8 cellular contexts compared by ENCODE assay signal in the genomic region with DNA sequence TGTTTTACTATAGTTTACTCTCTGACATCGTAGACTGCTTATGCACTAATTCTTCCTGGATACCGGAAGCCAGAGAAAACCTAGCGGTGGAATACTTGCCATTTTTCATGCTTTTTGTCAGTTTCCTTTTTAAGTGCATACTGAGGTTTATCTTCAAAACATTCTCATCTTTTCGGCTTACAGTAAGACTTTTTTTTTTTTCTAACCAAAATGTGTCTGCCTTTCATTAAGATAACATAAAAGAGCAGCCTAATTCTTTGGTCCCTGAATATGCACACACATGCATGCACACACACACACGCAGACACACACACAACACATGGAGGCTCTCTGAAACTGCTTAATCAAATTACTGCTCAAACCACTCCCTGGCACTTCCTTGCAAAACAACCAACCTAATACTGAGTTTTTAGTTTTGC. TPM values are rescaled to one million over a fixed set of nuclear protein-coding genes. Genes with fewer than 3 reads are reported as not detected.
DNase-seq lines count a peak whose midpoint lies in the region; ATAC-seq and TF ChIP-seq lines count a peak whose summit lies in the region.

No MANE protein-coding gene starts in this region.

- H3K4me2 ChIP-seq in OCI-LY1 (ENCODE audit: low read length) (peak overlapping the region; percentile 90), osteoblast (ENCODE audit: insufficient read depth, low read length) (peak overlapping the region; percentile 88)

- H3K79me2 ChIP-seq in OCI-LY1 (ENCODE audit: insufficient read depth, low read length) (peaks cover 24% of the 10 kb centered on the region), osteoblast (ENCODE audit: insufficient read depth, low read length) (peaks cover 58% of the 10 kb centered on the region)

- peaks cover 25% of the 10 kb centered on the region for H3K4me1 ChIP-seq in OCI-LY1 (ENCODE audit: insufficient read depth, low read length, severe bottlenecking)
- peaks cover 7% of the 10 kb centered on the region for H3K4me1 ChIP-seq in endocrine pancreas (ENCODE audit: control insufficient read depth, insufficient read depth, low read length)
- peaks cover 18% of the 10 kb centered on the region for H3K4me1 ChIP-seq in osteoblast (ENCODE audit: insufficient read depth, low read length)

- no peak for TF ChIP-seq CTCF in GM12864 (IDR thresholded peaks at IDR 0.05; ENCODE audit: low read depth, low read length, missing control alignments)
- no peak for TF ChIP-seq CTCF in OCI-LY1 (IDR thresholded peaks at IDR 0.05; ENCODE audit: low read length)
- TF ChIP-seq CTCF in osteoblast (IDR thresholded peaks at IDR 0.05; ENCODE audit: extremely low read depth, low read depth, low read length) = peak; percentile 20

- H3K4me3 ChIP-seq in GM12864 (ENCODE audit: low read depth, low read length) (peak overlapping the region; percentile 59), OCI-LY1 (ENCODE audit: low read depth, low read length, poor library complexity, severe bottlenecking) (peak overlapping the region; percentile 79), endocrine pancreas (ENCODE audit: control insufficient read depth, insufficient read depth, low read length) (peak overlapping the region; percentile 99), osteoblast (ENCODE audit: insufficient read depth, low read length) (peak overlapping the region; percentile 78)

- H3K9ac ChIP-seq in OCI-LY1 (ENCODE audit: low read length) = peak overlapping the region; percentile 75
- H3K9ac ChIP-seq in endocrine pancreas (ENCODE audit: control insufficient read depth, insufficient read depth, low read length) = no peak overlapping the region

- H3K36me3 ChIP-seq in OCI-LY1 (ENCODE audit: insufficient read depth, low read length) (no peaks in the 10 kb centered on the region), endocrine pancreas (ENCODE audit: control insufficient read depth, insufficient read depth, low read length) (no peaks in the 10 kb centered on the region), osteoblast (ENCODE audit: insufficient read depth, low read length) (no peaks in the 10 kb centered on the region)

- H3K27ac ChIP-seq in OCI-LY1 (ENCODE audit: low read depth, low read length, poor library complexity, severe bottlenecking) (no peak overlapping the region), osteoblast (ENCODE audit: low read depth, low read length) (peak overlapping the region; percentile 32)

- no peak for ATAC-seq in HG03354 (IDR thresholded peaks at IDR 0.05; ENCODE audit: poor library complexity, severe bottlenecking, unreplicated experiment)
- ATAC-seq in GM21576 (IDR thresholded peaks at IDR 0.05; ENCODE audit: unreplicated experiment) = no peak
- no peak for ATAC-seq in HG03565 (IDR thresholded peaks at IDR 0.05; ENCODE audit: unreplicated experiment)

- H2AFZ ChIP-seq in OCI-LY1 (ENCODE audit: low read length) (no peak overlapping the region), osteoblast (ENCODE audit: low read length) (peak overlapping the region; percentile 13)

- H3K9me2 ChIP-seq in OCI-LY1 (ENCODE audit: low read depth, low read length) = no peaks in the 10 kb centered on the region

- no peaks in the 10 kb centered on the region for H3F3A ChIP-seq in OCI-LY1 (ENCODE audit: insufficient read depth, low read length)

- H3K27me3 ChIP-seq in OCI-LY1 (ENCODE audit: insufficient read depth, low read length) = no peaks in the 10 kb centered on the region
- H3K27me3 ChIP-seq in endocrine pancreas (ENCODE audit: control insufficient read depth, insufficient read depth, low read length) = no peaks in the 10 kb centered on the region
- no peaks in the 10 kb centered on the region for H3K27me3 ChIP-seq in osteoblast (ENCODE audit: insufficient read depth, low read length)

- H3K9me3 ChIP-seq in OCI-LY1 (ENCODE audit: low read length) = no peaks in the 10 kb centered on the region
- no peaks in the 10 kb centered on the region for H3K9me3 ChIP-seq in endocrine pancreas (ENCODE audit: control insufficient read depth, low read length)
- H3K9me3 ChIP-seq in osteoblast (ENCODE audit: low read depth, low read length) = no peaks in the 10 kb centered on the region

- H4K20me1 ChIP-seq in OCI-LY1 (ENCODE audit: insufficient read depth, low read length) (no peaks in the 10 kb centered on the region), osteoblast (ENCODE audit: insufficient read depth, low read length) (peaks cover 9% of the 10 kb centered on the region)

- DNase-seq in GM12864 (ENCODE audit: low read depth) (peak; percentile 29), osteoblast (ENCODE audit: insufficient read length, low spot score, missing footprints) (no peak), NCI-H2081 (lab: John Stamatoyannopoulos, UW) (no peak)

RNA-seq across cellular contexts. Expression of gene ZNF445, which starts 1.3 kb away (rescaled TPM):
- total RNA-seq in osteoblast = 9.8 and 11.5 TPM in 2 replicates
